Comparison of ENCODE assay signal across 8 cellular contexts in genomic region chr5:73902327-73903051, GRCh38.
A peak's percentile ranks its signal among the peaks of the same experiment; 100 is the strongest.
DNase-seq lines count a peak whose midpoint lies in the region; ATAC-seq, FAIRE-seq and TF ChIP-seq lines count a peak whose summit lies in the region.

No MANE protein-coding gene starts in this region.

- H3K4me3 ChIP-seq in AG09309 (ENCODE audit: control insufficient read depth, low read depth, low read length) = no peak overlapping the region
- H3K4me3 ChIP-seq in left ventricle myocardium inferior = peak overlapping the region; percentile 32
- H3K4me3 ChIP-seq in retinal pigment epithelial cell (ENCODE audit: low read length) = no peak overlapping the region

- no peaks in the 10 kb centered on the region for H3K36me3 ChIP-seq in left ventricle myocardium inferior

- FAIRE-seq in GM12892 (lab: Jason Lieb, UNC) = peak; percentile 77

- peaks cover 43% of the 10 kb centered on the region for H3K4me1 ChIP-seq in left ventricle myocardium inferior

- H3K9me3 ChIP-seq in left ventricle myocardium inferior (replicated peaks) = peaks cover 9% of the 10 kb centered on the region

- peaks cover 4% of the 10 kb centered on the region for H3K27me3 ChIP-seq in left ventricle myocardium inferior (ENCODE audit: low read depth)

- DNase-seq in AG09309 (ENCODE audit: low read depth) (peak; percentile 60), GM12892 (ENCODE audit: insufficient read length) (no peak), NCI-H2196 (lab: John Stamatoyannopoulos, UW; ENCODE audit: unreplicated experiment) (peak; percentile 42), amniotic epithelial cell (ENCODE audit: low read depth) (peak; percentile 56), left ventricle myocardium inferior (no peak), retinal pigment epithelial cell (ENCODE audit: low read depth) (peak; percentile 19)

- TF ChIP-seq CTCF in AG09309 (IDR thresholded peaks at IDR 0.05; ENCODE audit: control insufficient read depth, insufficient read depth, low read depth, low read length, missing control alignments) (peak; percentile 52), left ventricle myocardium inferior (IDR thresholded peaks at IDR 0.05; ENCODE audit: borderline replicate concordance) (peak; percentile 88), retinal pigment epithelial cell (conservative IDR thresholded peaks at IDR 0.05; ENCODE audit: low read depth, low read length) (peak; percentile 58)

- no peak for TF ChIP-seq POLR2A in GM12892 (IDR thresholded peaks at IDR 0.05; ENCODE audit: low read depth, low read length)

- H3K27ac ChIP-seq in left ventricle myocardium inferior (replicated peaks) = peak overlapping the region; percentile 64

- intact Hi-C loops in left ventricle myocardium inferior (cut with micrococcal nuclease) = loop anchor here (2.0 kb wide), 1 partner anchor 746 kb away; no protein-coding TSS in a partner anchor

- ATAC-seq in GM21737 (IDR thresholded peaks at IDR 0.05; ENCODE audit: unreplicated experiment) (no peak), HG03175 (IDR thresholded peaks at IDR 0.05; ENCODE audit: unreplicated experiment) (no peak)

Comparison
In these comparisons a context has a peak if more than half of its experiments do, and no peak if none do; other contexts are left out.
1. DNase-seq: peak in AG09309 (single experiment), NCI-H2196 (single experiment), amniotic epithelial cell (single experiment) and retinal pigment epithelial cell (single experiment); none in GM12892 (single experiment) and left ventricle myocardium inferior (single experiment).
2. Peak in every context shown above with its lines, with median percentiles within 50 percentile points of each other: CTCF ChIP-seq.